8 cellular contexts compared by ENCODE assay signal in the genomic region with DNA sequence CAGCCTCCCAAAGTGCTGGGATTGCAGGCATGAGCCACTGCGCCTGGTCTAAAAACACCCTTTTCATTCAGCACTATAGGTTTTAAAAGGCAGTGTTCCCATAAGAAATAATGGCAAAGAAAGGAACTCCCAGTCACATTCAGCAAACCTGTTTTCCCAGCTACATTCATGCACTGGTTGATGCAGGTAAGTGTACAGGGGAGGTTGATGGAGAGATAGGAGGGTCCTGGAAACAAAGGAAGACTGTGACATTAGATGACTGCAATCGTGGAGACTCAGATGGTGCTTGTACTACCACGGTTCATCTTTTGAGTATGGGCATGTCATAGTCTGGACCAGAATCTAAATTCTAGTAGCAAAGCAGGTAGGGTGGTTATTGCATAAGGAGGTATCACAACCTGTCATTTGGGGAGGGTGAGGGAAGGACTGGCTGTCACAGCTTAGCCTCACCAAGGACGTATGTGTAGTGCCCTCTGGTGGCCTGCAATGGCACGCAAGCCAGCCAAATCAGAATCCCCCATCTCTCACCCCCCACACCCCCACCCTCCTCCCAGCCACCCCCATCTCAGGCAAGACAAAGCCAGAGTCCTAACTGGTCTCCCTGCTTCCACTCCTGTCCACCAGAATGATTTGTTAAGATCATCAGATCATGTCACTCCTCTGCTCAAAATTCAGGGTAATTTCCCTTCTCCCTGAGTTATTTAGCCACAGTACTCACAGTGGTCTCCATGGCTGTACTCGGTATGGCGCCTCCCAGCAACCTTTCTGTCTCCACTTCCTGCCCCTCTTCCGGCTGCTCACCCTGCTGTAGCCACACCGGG. TPM values are rescaled to one million over a fixed set of nuclear protein-coding genes. Genes with fewer than 3 reads are reported as not detected.
DNase-seq lines count a peak whose midpoint lies in the region; ATAC-seq and TF ChIP-seq lines count a peak whose summit lies in the region.

No MANE protein-coding gene starts in this region.

- H3K27me3 Mint-ChIP-seq in activated naive CD4-positive, alpha-beta T cell treated with anti-CD3 and anti-CD28 coated beads, Interleukin-2, amount 10 ng/mL, durations not matched to agents 7 days and 5 days, result no peaks in the 10 kb centered on the region

- H3K4me3 ChIP-seq in SJSA1 (no peak overlapping the region), heart left ventricle (no peak overlapping the region)

- H3K9me3 ChIP-seq in SJSA1 (replicated peaks), result no peaks in the 10 kb centered on the region
- no peaks in the 10 kb centered on the region for H3K9me3 ChIP-seq in heart left ventricle

- peak overlapping the region; percentile 84 for H3K27ac Mint-ChIP-seq in activated naive CD4-positive, alpha-beta T cell treated with anti-CD3 and anti-CD28 coated beads, Interleukin-2, amount 10 ng/mL, durations not matched to agents 7 days and 5 days

- no peaks in the 10 kb centered on the region for H3K36me3 ChIP-seq in SJSA1
- no peaks in the 10 kb centered on the region for H3K36me3 ChIP-seq in heart left ventricle

- H3K9me3 Mint-ChIP-seq in activated naive CD4-positive, alpha-beta T cell treated with anti-CD3 and anti-CD28 coated beads, Interleukin-2, amount 10 ng/mL, durations not matched to agents 7 days and 5 days, result no peaks in the 10 kb centered on the region

- WGBS in heart left ventricle, 4 donors, result 35 to 39% (median 37%) methylated on average over 9 of the region's 9 CpGs

- no peaks in the 10 kb centered on the region for H3K4me1 ChIP-seq in SJSA1 (replicated peaks)
- no peaks in the 10 kb centered on the region for H3K4me1 ChIP-seq in heart left ventricle

- H3K27ac ChIP-seq in SJSA1 (no peak overlapping the region), heart left ventricle (no peak overlapping the region)

- peak; percentile 51 to 72 (median 62) for TF ChIP-seq CTCF in heart left ventricle (IDR thresholded peaks at IDR 0.05)

- H3K36me3 Mint-ChIP-seq in activated naive CD4-positive, alpha-beta T cell treated with anti-CD3 and anti-CD28 coated beads, Interleukin-2, amount 10 ng/mL, durations not matched to agents 7 days and 5 days, result peaks cover 7% of the 10 kb centered on the region

- H3K4me1 Mint-ChIP-seq in activated naive CD4-positive, alpha-beta T cell treated with anti-CD3 and anti-CD28 coated beads, Interleukin-2, amount 10 ng/mL, durations not matched to agents 7 days and 5 days, result peaks cover 20% of the 10 kb centered on the region

- DNase-seq in NCI-H2171 treated with DMSO at 0.1 percent for 48 hours (lab: John Stamatoyannopoulos, UW) (peak; percentile 26), NCI-H2171 (lab: John Stamatoyannopoulos, UW) (no peak), HT1080 (ENCODE audit: low read depth) (peak; percentile 58), SJSA1 (ENCODE audit: low read depth in 1 of 2, low spot score in 2 of 2) (peak; percentile 39 to 69), heart left ventricle (peak in 4 of 5 donors; percentile 18 to 35 (median 28)), sciatic nerve (ENCODE audit: low spot score) (peak; percentile 63), posterior vena cava (ENCODE audit: low spot score) (no peak)
- peak; percentile 85 for DNase-seq in activated naive CD4-positive, alpha-beta T cell treated with anti-CD3 and anti-CD28 coated beads, Interleukin-2, amount 10 ng/mL, durations not matched to agents 7 days and 5 days

- H3K27me3 ChIP-seq in SJSA1 (replicated peaks), result no peaks in the 10 kb centered on the region
- H3K27me3 ChIP-seq in heart left ventricle, result no peaks in the 10 kb centered on the region

- TF ChIP-seq POLR2A in heart left ventricle (IDR thresholded peaks at IDR 0.05), result no peak

- CTCF ChIA-PET in activated naive CD4-positive, alpha-beta T cell treated with anti-CD3 and anti-CD28 coated beads, Interleukin-2, amount 10 ng/mL, durations not matched to agents 7 days and 5 days (lab: Charles Lee), result interaction anchor here (0.7 to 3.0 kb wide), 17 partner anchors 10 to 161 kb away, joined by 3 to 16 read pairs (median 3); no protein-coding TSS in a partner anchor

- ATAC-seq in heart left ventricle (peak in 3 of 4 donors; percentile 58 to 62 (median 60)), sciatic nerve (peak; percentile 39)

- H3K4me3 Mint-ChIP-seq in activated naive CD4-positive, alpha-beta T cell treated with anti-CD3 and anti-CD28 coated beads, Interleukin-2, amount 10 ng/mL, durations not matched to agents 7 days and 5 days, result peak overlapping the region; percentile 33

- intact Hi-C loops in heart left ventricle (cut with DNase I), result loop anchor here in 8 of 10 donors (1.0 to 5.0 kb wide), 6 partner anchors 107 to 117 kb away; no protein-coding TSS in a partner anchor
- intact Hi-C loops in sciatic nerve (cut with DNase I), result no loop called here
- intact Hi-C loops in posterior vena cava (cut with DNase I), result no loop called here

RNA-seq across cellular contexts. Expression of a gene that starts 28.8 kb away (rescaled TPM):
- 160 and 187 TPM in 2 replicates for total RNA-seq in HT1080 (2014; rRNA removed; shearing (Covaris generic))
- polyA plus RNA-seq in HT1080 (2015; cell fraction: cytosol; rRNA removed), result 136 and 139 TPM in 2 replicates
- polyA plus RNA-seq in HT1080 (2015; cell fraction: nucleus; rRNA removed), result 72.8 and 74.4 TPM in 2 replicates
- 32.8 and 54.5 TPM in 2 replicates for total RNA-seq in SJSA1 (2014; rRNA removed; shearing (Covaris generic))
- total RNA-seq in heart left ventricle (100 to 1,000 TPM in 1 of 9 donors, 10 to 100 TPM in 8; 40.6 to 102 (median 54.5) TPM), sciatic nerve (32.0 TPM), posterior vena cava (10 to 100 TPM; 24.8 to 25.9 TPM)
- 10 to 100 TPM; 45.4 to 45.5 TPM for polyA plus RNA-seq in heart left ventricle

RNA-seq across cellular contexts. Expression of a gene that starts 51.3 kb away (rescaled TPM):
- 3.5 and 4.9 TPM in 2 replicates for total RNA-seq in HT1080 (2014; rRNA removed; shearing (Covaris generic))
- 4.0 TPM in 2 replicates for polyA plus RNA-seq in HT1080 (2015; cell fraction: cytosol; rRNA removed)
- polyA plus RNA-seq in HT1080 (2015; cell fraction: nucleus; rRNA removed), result 12.4 and 16.2 TPM in 2 replicates
- total RNA-seq in SJSA1 (2014; rRNA removed; shearing (Covaris generic)), result 0.44 and 1.4 TPM in 2 replicates
- total RNA-seq in heart left ventricle (1 to 10 TPM; 1.3 to 4.3 (median 2.6) TPM), sciatic nerve (5.5 TPM), posterior vena cava (1 to 10 TPM; 4.2 to 4.9 TPM)
- polyA plus RNA-seq in heart left ventricle, result 1 to 10 TPM; 1.9 to 2.1 TPM

RNA-seq across cellular contexts. Expression of a gene that starts 56.0 kb away (rescaled TPM):
- total RNA-seq in HT1080 (2014; rRNA removed; shearing (Covaris generic)), result 197 and 212 TPM in 2 replicates
- polyA plus RNA-seq in HT1080 (2015; cell fraction: cytosol; rRNA removed), result 274 and 278 TPM in 2 replicates
- 809 and 822 TPM in 2 replicates for polyA plus RNA-seq in HT1080 (2015; cell fraction: nucleus; rRNA removed)
- 5.2 and 5.4 TPM in 2 replicates for total RNA-seq in SJSA1 (2014; rRNA removed; shearing (Covaris generic))
- total RNA-seq in heart left ventricle (1 to 10 TPM in 8 of 9 donors, under 1 TPM in 1; 0.81 to 7.5 (median 1.9) TPM), sciatic nerve (30.9 TPM), posterior vena cava (1 to 10 TPM; 1.2 to 2.0 TPM)
- under 1 TPM; 0.53 to 0.98 TPM for polyA plus RNA-seq in heart left ventricle

Comparison
In these comparisons a context has a peak if more than half of its experiments do, and no peak if none do; other contexts are left out.
1. DNase-seq: peak in NCI-H2171 treated with DMSO at 0.1 percent for 48 hours (single experiment), HT1080 (single experiment), SJSA1 (2 of 2), activated naive CD4-positive, alpha-beta T cell treated with anti-CD3 and anti-CD28 coated beads, Interleukin-2, amount 10 ng/mL, durations not matched to agents 7 days and 5 days (single experiment), heart left ventricle (4 of 5) and sciatic nerve (single experiment); none in NCI-H2171 (single experiment) and posterior vena cava (single experiment).
2. intact Hi-C loops: an anchor here in heart left ventricle (1.0 to 5.0 kb wide); none called in sciatic nerve and posterior vena cava.